ENCODE assay signal across 15 cellular contexts in genomic region chr20:38986663-38987062, GRCh38. TPM values are rescaled to one million over a fixed set of nuclear protein-coding genes. Genes with fewer than 3 reads are reported as not detected.
DNase-seq lines count a peak whose midpoint lies in the region; ATAC-seq and TF ChIP-seq lines count a peak whose summit lies in the region.
"Had no signal": no experiment of that assay in that cellular context is flagged by ENCODE, and none has a peak within 500 bp of the region (broad histone marks: within the 10 kb centered on the region; RNA-seq: fewer than 3 reads in every experiment).

No MANE protein-coding gene starts in this region.

- no peak overlapping the region for H3K4me3 Mint-ChIP-seq in HFFc6
- H3K4me3 Mint-ChIP-seq in activated CD8-positive, alpha-beta T cell treated with anti-CD3 and anti-CD28 coated beads, Interleukin-2, amount 10 ng/mL, durations not matched to agents 7 days and 5 days = no peak overlapping the region
- H3K4me3 Mint-ChIP-seq: nephron; stimulated activated naive CD8-positive, alpha-beta T cell treated with anti-CD3 and anti-CD28 coated beads, Interleukin-15, Interleukin-2, amounts not matched to agents 100 ng/mL and 50 ng/mL, for 24 hours had no signal

- DNase-seq in HFFc6 (no peak), choroid plexus epithelial cell (ENCODE audit: low read depth) (peak; percentile 31), right cardiac atrium (no peak), upper lobe of right lung (no peak), globus pallidus (ENCODE audit: low spot score) (no peak)
- DNase-seq in activated CD8-positive, alpha-beta T cell treated with anti-CD3 and anti-CD28 coated beads, Interleukin-2, amount 10 ng/mL, durations not matched to agents 7 days and 5 days = no peak
- DNase-seq: activated CD4-positive, alpha-beta T cell treated with anti-CD3 and anti-CD28 coated beads, Interleukin-2, amount 50 U/mL, for 4 hours; left lung; NCI-H1694 treated with DMSO at 0.1 percent for 48 hours; NCI-H510A had no signal

- peaks cover 6% of the 10 kb centered on the region for H3K4me1 ChIP-seq in right cardiac atrium (ENCODE audit: control insufficient read depth, insufficient read depth, low read length)
- peaks cover 16% of the 10 kb centered on the region for H3K4me1 ChIP-seq in upper lobe of right lung

- H3K27me3 Mint-ChIP-seq in HFFc6 (ENCODE audit: insufficient read depth) = no peaks in the 10 kb centered on the region; the same call in 1 of the 2 replicates
- H3K27me3 Mint-ChIP-seq in activated CD8-positive, alpha-beta T cell treated with anti-CD3 and anti-CD28 coated beads, Interleukin-2, amount 10 ng/mL, durations not matched to agents 7 days and 5 days (ENCODE audit: low read depth) = no peaks in the 10 kb centered on the region
- H3K27me3 Mint-ChIP-seq: stimulated activated naive CD8-positive, alpha-beta T cell treated with anti-CD3 and anti-CD28 coated beads, Interleukin-15, Interleukin-2, amounts not matched to agents 100 ng/mL and 50 ng/mL, for 24 hours had no signal

- 63% methylated on average over 2 of the region's 2 CpGs for WGBS in right cardiac atrium

- peak overlapping the region; percentile 62 for H3K27ac ChIP-seq in right cardiac atrium (ENCODE audit: low read length)
- no peak overlapping the region for H3K27ac ChIP-seq in upper lobe of right lung
- H3K27ac ChIP-seq: left lung had no signal

- peaks cover 34% of the 10 kb centered on the region for H3K4me1 Mint-ChIP-seq in HFFc6 (ENCODE audit: low read depth)
- H3K4me1 Mint-ChIP-seq in activated CD8-positive, alpha-beta T cell treated with anti-CD3 and anti-CD28 coated beads, Interleukin-2, amount 10 ng/mL, durations not matched to agents 7 days and 5 days (ENCODE audit: low read depth) = peaks cover 23% of the 10 kb centered on the region
- H3K4me1 Mint-ChIP-seq: nephron had no signal

- peaks cover 21% of the 10 kb centered on the region for H3K36me3 Mint-ChIP-seq in HFFc6 (ENCODE audit: low read depth)
- peaks cover 22% of the 10 kb centered on the region for H3K36me3 Mint-ChIP-seq in activated CD8-positive, alpha-beta T cell treated with anti-CD3 and anti-CD28 coated beads, Interleukin-2, amount 10 ng/mL, durations not matched to agents 7 days and 5 days (ENCODE audit: low read depth)

- peaks cover 24% of the 10 kb centered on the region for H3K36me3 ChIP-seq in upper lobe of right lung

- H3K9me3 ChIP-seq in right cardiac atrium (ENCODE audit: control insufficient read depth, low read length) = no peaks in the 10 kb centered on the region
- H3K9me3 ChIP-seq in upper lobe of right lung = no peaks in the 10 kb centered on the region
- H3K9me3 ChIP-seq: left lung had no signal

- intact Hi-C loops in right cardiac atrium (cut with DNase I) (no loop called here), upper lobe of right lung (cut with DNase I) (no loop called here)

- TF ChIP-seq CTCF in HFFc6 (IDR thresholded peaks at IDR 0.05) = peak; percentile 17; the same call in 1 of the 2 replicates
- TF ChIP-seq CTCF in choroid plexus epithelial cell (conservative IDR thresholded peaks at IDR 0.05; ENCODE audit: low read depth, low read length) = no peak
- peak; percentile 13 for TF ChIP-seq CTCF in upper lobe of right lung (IDR thresholded peaks at IDR 0.05)

- H3K4me3 ChIP-seq in choroid plexus epithelial cell (ENCODE audit: low read depth, low read length) (no peak overlapping the region), right cardiac atrium (ENCODE audit: low read length) (no peak overlapping the region), upper lobe of right lung (no peak overlapping the region)
- H3K4me3 ChIP-seq: left lung had no signal

- CTCF ChIA-PET in activated CD8-positive, alpha-beta T cell treated with anti-CD3 and anti-CD28 coated beads, Interleukin-2, amount 10 ng/mL, durations not matched to agents 7 days and 5 days (lab: Charles Lee) = interaction anchor here (0.7 to 4.9 kb wide), 4 partner anchors 8 to 62 kb away, joined by 3 to 22 read pairs (median 3); no protein-coding TSS in a partner anchor

- POLR2A ChIA-PET in activated CD8-positive, alpha-beta T cell treated with anti-CD3 and anti-CD28 coated beads, Interleukin-2, amount 10 ng/mL, durations not matched to agents 7 days and 5 days (lab: Charles Lee) = interaction anchor here (1.9 kb wide), 1 partner anchor 25 kb away, joined by 5 read pairs; no protein-coding TSS in a partner anchor

- no peaks in the 10 kb centered on the region for H3K27me3 ChIP-seq in right cardiac atrium (ENCODE audit: control insufficient read depth, insufficient read depth)
- no peaks in the 10 kb centered on the region for H3K27me3 ChIP-seq in upper lobe of right lung
- H3K27me3 ChIP-seq: left lung had no signal

- ATAC-seq in right cardiac atrium (peak; percentile 13 to 48), upper lobe of right lung (no peak), HG02759 (IDR thresholded peaks at IDR 0.05; ENCODE audit: unreplicated experiment) (no peak)
- no peak for ATAC-seq in activated CD8-positive, alpha-beta T cell treated with anti-CD3 and anti-CD28 coated beads, Interleukin-2, amount 10 ng/mL, durations not matched to agents 7 days and 5 days
- ATAC-seq: sciatic nerve had no signal

- no peak overlapping the region for H3K27ac Mint-ChIP-seq in HFFc6
- H3K27ac Mint-ChIP-seq in activated CD8-positive, alpha-beta T cell treated with anti-CD3 and anti-CD28 coated beads, Interleukin-2, amount 10 ng/mL, durations not matched to agents 7 days and 5 days = no peak overlapping the region
- H3K27ac Mint-ChIP-seq: activated T-helper 2 cell treated with anti-CD3 and anti-CD28 coated beads, Interferon-gamma antibody, Interleukin-2, Interleukin-4, amounts not matched to agents 10 μg/mL and 5 μg/mL and 100 μg/mL, durations not matched to agents 14 hours and 24 hours and 36 hours; nephron; stimulated activated naive CD8-positive, alpha-beta T cell treated with anti-CD3 and anti-CD28 coated beads, Interleukin-15, Interleukin-2, amounts not matched to agents 100 ng/mL and 50 ng/mL, for 24 hours had no signal

- no peaks in the 10 kb centered on the region for H3K9me3 Mint-ChIP-seq in HFFc6
- H3K9me3 Mint-ChIP-seq in activated CD8-positive, alpha-beta T cell treated with anti-CD3 and anti-CD28 coated beads, Interleukin-2, amount 10 ng/mL, durations not matched to agents 7 days and 5 days (ENCODE audit: insufficient read depth) = no peaks in the 10 kb centered on the region
- H3K9me3 Mint-ChIP-seq: activated T-helper 2 cell treated with anti-CD3 and anti-CD28 coated beads, Interferon-gamma antibody, Interleukin-2, Interleukin-4, amounts not matched to agents 10 μg/mL and 5 μg/mL and 100 μg/mL, durations not matched to agents 14 hours and 24 hours and 36 hours; stimulated activated naive CD8-positive, alpha-beta T cell treated with anti-CD3 and anti-CD28 coated beads, Interleukin-15, Interleukin-2, amounts not matched to agents 100 ng/mL and 50 ng/mL, for 24 hours had no signal

RNA-seq across cellular contexts. Expression of gene DHX35, which starts 24.5 kb away (rescaled TPM):
- 1 to 10 TPM; 5.7 to 7.6 (median 6.8) TPM for total RNA-seq in HFFc6 (2021; fragmentation: NEBNext Ultra II Directional; extraction: Animal tissue kit (Norgen Biotek cat#: 25700))
- total RNA-seq in right cardiac atrium (10 to 100 TPM; 19.9 to 27.5 (median 21.3) TPM), upper lobe of right lung (11.1 TPM)
- polyA plus RNA-seq in right cardiac atrium = 11.6 TPM
- total RNA-seq in activated CD8-positive, alpha-beta T cell treated with anti-CD3 and anti-CD28 coated beads, Interleukin-2, amount 10 ng/mL, durations not matched to agents 7 days and 5 days = 10 to 100 TPM; 10.8 to 11.1 TPM

Comparison
In these comparisons a context has a peak if more than half of its experiments do, and no peak if none do; other contexts are left out.
1. ATAC-seq: peak in right cardiac atrium (2 of 2); none in upper lobe of right lung (single experiment), activated CD8-positive, alpha-beta T cell treated with anti-CD3 and anti-CD28 coated beads, Interleukin-2, amount 10 ng/mL, durations not matched to agents 7 days and 5 days (single experiment) and HG02759 (single experiment).